ENCODE assay signal across 8 cellular contexts in the genomic region with DNA sequence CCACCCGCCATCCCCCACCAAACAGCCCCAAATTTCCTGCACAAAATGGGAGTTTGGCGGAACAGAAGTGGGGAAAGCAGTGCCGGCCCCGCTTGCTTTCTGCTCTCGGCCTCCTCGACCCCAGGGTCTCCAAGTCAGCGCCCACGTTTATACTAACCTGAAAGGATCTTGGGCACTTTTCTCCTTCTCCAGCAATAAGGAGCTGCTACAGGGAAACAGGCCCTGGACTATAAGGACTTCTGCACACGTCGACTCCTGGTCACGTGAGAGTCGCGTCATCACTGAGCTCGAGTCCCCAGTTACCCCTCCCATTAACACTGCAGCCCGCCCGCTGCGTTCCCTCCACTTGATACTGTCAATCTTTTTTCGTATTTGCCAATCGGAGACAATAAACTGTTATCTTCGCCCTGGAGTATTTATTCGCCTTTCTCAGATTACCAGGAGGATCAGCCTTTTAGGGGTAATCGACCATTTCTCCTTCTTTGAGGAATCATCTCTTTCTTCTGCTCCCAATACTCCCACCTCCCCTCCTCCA. TPM values are rescaled to one million over a fixed set of nuclear protein-coding genes. Genes with fewer than 3 reads are reported as not detected.
A peak's percentile ranks its signal among the peaks of the same experiment; 100 is the strongest.
DNase-seq lines count a peak whose midpoint lies in the region; ATAC-seq and TF ChIP-seq lines count a peak whose summit lies in the region.

TSS of gene TCEAL8 (minus strand) at position 235 of the 535 bp plus-strand sequence. CDS start 1,176 bp downstream, outside the sequence.

- CTCF ChIA-PET in AG04450 (lab: Charles Lee), result interaction anchor here (1.0 kb wide), 1 partner anchor 209 kb away, joined by 3 read pairs; no protein-coding TSS in a partner anchor

- peak within 1 kb of the TSS; percentile 98 for H3K4me3 Mint-ChIP-seq in activated CD4-positive, alpha-beta T cell treated with anti-CD3 and anti-CD28 coated beads, Interleukin-2, amount 10 ng/mL, durations not matched to agents 24 days and 14 days
- peak within 1 kb of the TSS; percentile 97 for H3K4me3 Mint-ChIP-seq in dendritic cell treated with granulocyte-macrophage colony-stimulating factor and Interleukin-4, amounts not matched to agents 40 ng/mL and 50 ng/mL, for 4 days

- H3K4me1 Mint-ChIP-seq in activated CD4-positive, alpha-beta T cell treated with anti-CD3 and anti-CD28 coated beads, Interleukin-2, amount 10 ng/mL, durations not matched to agents 24 days and 14 days, result peaks cover 14% of the 10 kb centered on the region
- peaks cover 24% of the 10 kb centered on the region for H3K4me1 Mint-ChIP-seq in dendritic cell treated with granulocyte-macrophage colony-stimulating factor and Interleukin-4, amounts not matched to agents 40 ng/mL and 50 ng/mL, for 4 days (ENCODE audit: low read depth)

- H3K27me3 ChIP-seq in AG04450 (ENCODE audit: control insufficient read depth, insufficient read depth, low read length), result no peaks in the 10 kb centered on the region

- peaks cover 6% of the 10 kb centered on the region for H3K27me3 Mint-ChIP-seq in activated CD4-positive, alpha-beta T cell treated with anti-CD3 and anti-CD28 coated beads, Interleukin-2, amount 10 ng/mL, durations not matched to agents 24 days and 14 days
- H3K27me3 Mint-ChIP-seq in dendritic cell treated with granulocyte-macrophage colony-stimulating factor and Interleukin-4, amounts not matched to agents 40 ng/mL and 50 ng/mL, for 4 days, result no peaks in the 10 kb centered on the region

- peak within 1 kb of the TSS; percentile 68 for H3K27ac ChIP-seq in AG04450 (ENCODE audit: low read depth, low read length)

- H3K36me3 Mint-ChIP-seq in activated CD4-positive, alpha-beta T cell treated with anti-CD3 and anti-CD28 coated beads, Interleukin-2, amount 10 ng/mL, durations not matched to agents 24 days and 14 days (ENCODE audit: low read depth), result peaks cover 11% of the 10 kb centered on the region
- H3K36me3 Mint-ChIP-seq in dendritic cell treated with granulocyte-macrophage colony-stimulating factor and Interleukin-4, amounts not matched to agents 40 ng/mL and 50 ng/mL, for 4 days (ENCODE audit: low read depth), result peaks cover 29% of the 10 kb centered on the region

- no peak for TF ChIP-seq CTCF in AG04450 (IDR thresholded peaks at IDR 0.05; ENCODE audit: low read depth, low read length)

- H3K9me3 ChIP-seq in AG04450 (ENCODE audit: control insufficient read depth, insufficient read depth, low read length), result no peaks in the 10 kb centered on the region; the same call in 1 of the 2 replicates

- peak within 1 kb of the TSS; percentile 96 for H3K27ac Mint-ChIP-seq in activated CD4-positive, alpha-beta T cell treated with anti-CD3 and anti-CD28 coated beads, Interleukin-2, amount 10 ng/mL, durations not matched to agents 24 days and 14 days
- H3K27ac Mint-ChIP-seq in dendritic cell treated with granulocyte-macrophage colony-stimulating factor and Interleukin-4, amounts not matched to agents 40 ng/mL and 50 ng/mL, for 4 days, result peak within 1 kb of the TSS; percentile 90

- peak within 1 kb of the TSS; percentile 78 for H3K4me3 ChIP-seq in AG04450 (ENCODE audit: low read depth, low read length)

- DNase-seq in AG04450 (ENCODE audit: low read depth, low spot score) (peak; percentile 23), NCI-H446 treated with DMSO at 0.1 percent for 48 hours (lab: John Stamatoyannopoulos, UW) (peak; percentile 59), left lobe of liver (ENCODE audit: low spot score) (peak; percentile 74)
- peak; percentile 86 for DNase-seq in activated CD4-positive, alpha-beta T cell treated with anti-CD3 and anti-CD28 coated beads, Interleukin-2, amount 10 ng/mL, durations not matched to agents 24 days and 14 days
- peak; percentile 66 to 67 for DNase-seq in stimulated activated CD4-positive, alpha-beta T cell treated with anti-CD3 and anti-CD28 coated beads, Interleukin-2, amount 100 ng/mL, for 24 hours

- intact Hi-C loops in activated CD4-positive, alpha-beta T cell treated with anti-CD3 and anti-CD28 coated beads, Interleukin-2, amount 10 ng/mL, durations not matched to agents 24 days and 14 days (cut with micrococcal nuclease), result loop anchor here (2.0 to 5.0 kb wide), 2 partner anchors 40 to 52 kb away; partner anchors contain the start of gene BEX4
- intact Hi-C loops in dendritic cell treated with granulocyte-macrophage colony-stimulating factor and Interleukin-4, amounts not matched to agents 40 ng/mL and 50 ng/mL, for 4 days (cut with micrococcal nuclease), result loop anchor here (10.0 kb wide), 1 partner anchor 300 kb away; no protein-coding TSS in a partner anchor

- no peaks in the 10 kb centered on the region for H3K9me3 Mint-ChIP-seq in activated CD4-positive, alpha-beta T cell treated with anti-CD3 and anti-CD28 coated beads, Interleukin-2, amount 10 ng/mL, durations not matched to agents 24 days and 14 days
- H3K9me3 Mint-ChIP-seq in dendritic cell treated with granulocyte-macrophage colony-stimulating factor and Interleukin-4, amounts not matched to agents 40 ng/mL and 50 ng/mL, for 4 days, result no peaks in the 10 kb centered on the region

- POLR2A ChIA-PET in AG04450 (lab: Yijun Ruan, JAX), result interaction anchor here (1.1 kb wide), 1 partner anchor 1595 kb away, joined by 4 read pairs; the partner anchor contains the start of gene ARMCX2

- ATAC-seq in GM19023 (IDR thresholded peaks at IDR 0.05; ENCODE audit: unreplicated experiment), result peak; percentile 95
- ATAC-seq in HG03280 (IDR thresholded peaks at IDR 0.05; ENCODE audit: unreplicated experiment), result peak; percentile 99
- peak; percentile 98 for ATAC-seq in left lobe of liver

RNA-seq across cellular contexts. Expression of gene TCEAL8, which starts in this region (rescaled TPM):
- 98.3 and 147 TPM in 2 replicates for polyA plus RNA-seq in AG04450 (2011; rRNA removed)
- 14.9 and 25.8 TPM in 2 replicates for polyA minus RNA-seq in AG04450 (2011; rRNA and poly(A)+ RNA removed)
- 22.1 and 23.5 TPM in 2 replicates for total RNA-seq in activated CD4-positive, alpha-beta T cell treated with anti-CD3 and anti-CD28 coated beads, Interleukin-2, amount 10 ng/mL, durations not matched to agents 24 days and 14 days
- total RNA-seq in left lobe of liver, result 8.5 TPM

Comparison
In these comparisons a context has a peak if more than half of its experiments do, and no peak if none do; other contexts are left out.
1. Peak in every context shown above with its lines: DNase-seq, ATAC-seq, H3K4me3 ChIP-seq and H3K27ac ChIP-seq.
2. DNase-seq: peak in every context shown above with its lines; median percentile 86 in activated CD4-positive, alpha-beta T cell treated with anti-CD3 and anti-CD28 coated beads, Interleukin-2, amount 10 ng/mL, durations not matched to agents 24 days and 14 days; 74 in left lobe of liver; 66 in stimulated activated CD4-positive, alpha-beta T cell treated with anti-CD3 and anti-CD28 coated beads, Interleukin-2, amount 100 ng/mL, for 24 hours; 59 in NCI-H446 treated with DMSO at 0.1 percent for 48 hours; 23 in AG04450.